Comparison of ENCODE assay signal across 24 cellular contexts in genomic region chr17:46947236-46947635, GRCh38. TPM values are rescaled to one million over a fixed set of nuclear protein-coding genes. Genes with fewer than 3 reads are reported as not detected.
DNase-seq lines count a peak whose midpoint lies in the region; ATAC-seq and TF ChIP-seq lines count a peak whose summit lies in the region.
"Had no signal": no experiment of that assay in that cellular context is flagged by ENCODE, and none has a peak within 500 bp of the region (broad histone marks: within the 10 kb centered on the region; RNA-seq: fewer than 3 reads in every experiment).

No MANE protein-coding gene starts in this region.

- TF ChIP-seq CTCF in GM10248 (IDR thresholded peaks at IDR 0.05; ENCODE audit: control extremely low read depth, extremely low read depth, low read depth, missing control alignments) (no peak), neural cell (IDR thresholded peaks at IDR 0.05; ENCODE audit: poor library complexity, severe bottlenecking) (no peak)

- H3K4me3 Mint-ChIP-seq in stimulated activated effector memory CD8-positive, alpha-beta T cell treated with anti-CD3 and anti-CD28 coated beads, Interleukin-12 subunit alpha, Interleukin-12 subunit beta, amount 100 ng/mL, for 72 hours: no peak overlapping the region
- H3K4me3 Mint-ChIP-seq: CD4-positive, alpha-beta T cell; GM23338; HFFc6; IgD-negative memory B cell had no signal

- H3K27ac ChIP-seq in neural cell (ENCODE audit: low read length): no peak overlapping the region
- H3K27ac ChIP-seq: BLaER1 treated with 17β-estradiol and CSF1 and Interleukin-3, amounts not matched to agents 10 nM and 100 nM had no signal

- H3K9ac ChIP-seq in neural cell (ENCODE audit: low read length): no peak overlapping the region
- H3K9ac ChIP-seq: BLaER1 treated with 17β-estradiol and CSF1 and Interleukin-3, amounts not matched to agents 10 nM and 100 nM; SK-N-SH had no signal

- no peaks in the 10 kb centered on the region for H3F3A ChIP-seq in neural cell (ENCODE audit: insufficient read depth, low read length, poor library complexity, severe bottlenecking)

- peaks cover 33% of the 10 kb centered on the region for H3K4me1 Mint-ChIP-seq in stimulated activated effector memory CD8-positive, alpha-beta T cell treated with anti-CD3 and anti-CD28 coated beads, Interleukin-12 subunit alpha, Interleukin-12 subunit beta, amount 100 ng/mL, for 72 hours

- no peak overlapping the region for H3K4me2 ChIP-seq in neural cell (ENCODE audit: low read length)
- H3K4me2 ChIP-seq: GM23338, SK-N-SH had no signal

- no peak for TF ChIP-seq RAD21 in neural cell (conservative IDR thresholded peaks at IDR 0.05)

- no peaks in the 10 kb centered on the region for H3K9me3 ChIP-seq in neural cell (ENCODE audit: low read length)
- H3K9me3 ChIP-seq: BLaER1 treated with 17β-estradiol and CSF1 and Interleukin-3, amounts not matched to agents 10 nM and 100 nM; HAP-1; SK-N-SH had no signal

- H3K27me3 ChIP-seq in neural cell (ENCODE audit: insufficient read depth, low read depth, low read length): no peaks in the 10 kb centered on the region
- H3K27me3 ChIP-seq: BLaER1 treated with 17β-estradiol and CSF1 and Interleukin-3, amounts not matched to agents 10 nM and 100 nM had no signal

- no peak for TF ChIP-seq EP300 in neural cell (conservative IDR thresholded peaks at IDR 0.05; ENCODE audit: poor library complexity, severe bottlenecking)

- H3K9me2 ChIP-seq in neural cell (ENCODE audit: insufficient read depth, low read length): no peaks in the 10 kb centered on the region
- H3K9me2 ChIP-seq: SK-N-SH had no signal

- H3K4me3 ChIP-seq in neural cell (ENCODE audit: low read length): no peak overlapping the region
- H3K4me3 ChIP-seq: BLaER1 treated with 17β-estradiol and CSF1 and Interleukin-3, amounts not matched to agents 10 nM and 100 nM; GM12878; GM23338; HAP-1 had no signal

- no peaks in the 10 kb centered on the region for H3K9me3 Mint-ChIP-seq in stimulated activated effector memory CD8-positive, alpha-beta T cell treated with anti-CD3 and anti-CD28 coated beads, Interleukin-12 subunit alpha, Interleukin-12 subunit beta, amount 100 ng/mL, for 72 hours
- H3K9me3 Mint-ChIP-seq: CD4-positive, alpha-beta T cell; GM23338; HFFc6; IgD-negative memory B cell had no signal

- H4K20me1 ChIP-seq in neural cell (ENCODE audit: insufficient read depth): no peaks in the 10 kb centered on the region

- H3K27ac Mint-ChIP-seq in stimulated activated effector memory CD8-positive, alpha-beta T cell treated with anti-CD3 and anti-CD28 coated beads, Interleukin-12 subunit alpha, Interleukin-12 subunit beta, amount 100 ng/mL, for 72 hours: peak overlapping the region; percentile 46
- H3K27ac Mint-ChIP-seq: CD4-positive, alpha-beta T cell; GM23338; HFFc6; IgD-negative memory B cell had no signal

- DNase-seq in GM10248 (ENCODE audit: extremely low spot score) (peak; percentile 5), ecto neural progenitor cell (ENCODE audit: low spot score) (peak; percentile 36), pons (ENCODE audit: low spot score) (no peak), NCI-H69 (lab: John Stamatoyannopoulos, UW) (no peak)
- no peak for DNase-seq in stimulated activated effector memory CD8-positive, alpha-beta T cell treated with anti-CD3 and anti-CD28 coated beads, Interleukin-12 subunit alpha, Interleukin-12 subunit beta, amount 100 ng/mL, for 72 hours (ENCODE audit: low spot score in 2 of 2)
- no peak for DNase-seq in activated CD4-positive, CD25-positive, alpha-beta regulatory T cell (lab: John Stamatoyannopoulos, UW)
- DNase-seq: CD4-positive, alpha-beta T cell; HFFc6; NCI-H1092 treated with DMSO at 0.1 percent for 48 hours; NCI-H1436; NCI-H187 treated with DMSO at 0.1 percent for 48 hours; NCI-H446; NCI-H524 treated with DMSO at 0.1 percent for 48 hours; NCI-H82; NK-92 treated with Interleukin-12 subunit alpha and Interleukin-12 subunit beta, amount 100 ng/mL, for 24 hours; PC-3; SK-N-SH had no signal

- CTCF ChIA-PET in GM10248 (lab: Yijun Ruan, JAX): interaction anchor here (1.5 kb wide), 1 partner anchor 12 kb away, joined by 4 read pairs; no protein-coding TSS in a partner anchor

- POLR2A ChIA-PET in GM10248 (lab: Yijun Ruan, JAX): no interaction called here

- no peaks in the 10 kb centered on the region for H3K79me2 ChIP-seq in neural cell (replicated peaks; ENCODE audit: insufficient read depth, low read length)

- ATAC-seq in stimulated activated effector memory CD8-positive, alpha-beta T cell treated with anti-CD3 and anti-CD28 coated beads, Interleukin-12 subunit alpha, Interleukin-12 subunit beta, amount 100 ng/mL, for 72 hours: no peak
- ATAC-seq: GM12878, GM23338, PC-3 had no signal

- peaks cover 7% of the 10 kb centered on the region for H3K36me3 Mint-ChIP-seq in stimulated activated effector memory CD8-positive, alpha-beta T cell treated with anti-CD3 and anti-CD28 coated beads, Interleukin-12 subunit alpha, Interleukin-12 subunit beta, amount 100 ng/mL, for 72 hours

- no peaks in the 10 kb centered on the region for H3K36me3 ChIP-seq in neural cell (ENCODE audit: insufficient read depth, low read length)
- H3K36me3 ChIP-seq: HAP-1 had no signal

- no peak overlapping the region for H2AFZ ChIP-seq in neural cell (ENCODE audit: low read depth, low read length)
- H2AFZ ChIP-seq: GM23338 had no signal

TF ChIP-seq in neural cell, 6 proteins besides CTCF, POLR2A, EP300 and RAD21:
- TF ChIP-seq TAF1 (IDR thresholded peaks at IDR 0.05; ENCODE audit: low read depth) (no peak), SMC3 (conservative IDR thresholded peaks at IDR 0.05; ENCODE audit: poor library complexity) (no peak), POLR2AphosphoS5 (IDR thresholded peaks at IDR 0.05) (peak; percentile 15), REST (IDR thresholded peaks at IDR 0.05; ENCODE audit: borderline replicate concordance) (no peak), EZH2 (IDR thresholded peaks at IDR 0.05; ENCODE audit: borderline replicate concordance, insufficient read depth, low read length, poor library complexity, severe bottlenecking) (no peak)

RNA-seq across cellular contexts. Expression of gene GOSR2, which starts 24.3 kb away (rescaled TPM):
- polyA plus RNA-seq in neural cell: 41.4 and 47.5 TPM in 2 replicates
- polyA minus RNA-seq in neural cell: 66.5 and 70.7 TPM in 2 replicates

RNA-seq across cellular contexts. Expression of gene RPRML, which starts 31.8 kb away (rescaled TPM):
- 4.7 and 9.8 TPM in 2 replicates for polyA plus RNA-seq in neural cell
- polyA minus RNA-seq in neural cell: 2.2 and 2.8 TPM in 2 replicates
- polyA plus RNA-seq: AG04450, GM12878, SK-N-SH had no signal

Comparison
In these comparisons a context has a peak if more than half of its experiments do, and no peak if none do; other contexts are left out.
1. DNase-seq: peak in GM10248 (single experiment) and ecto neural progenitor cell (single experiment); none in stimulated activated effector memory CD8-positive, alpha-beta T cell treated with anti-CD3 and anti-CD28 coated beads, Interleukin-12 subunit alpha, Interleukin-12 subunit beta, amount 100 ng/mL, for 72 hours (0 of 2), pons (single experiment), NCI-H69 (single experiment) and activated CD4-positive, CD25-positive, alpha-beta regulatory T cell (0 of 4).